In genomic region chr4:73257242-73257994, GRCh38 we compare ENCODE assay signal across 8 cellular contexts. TPM values are rescaled to one million over a fixed set of nuclear protein-coding genes. Genes with fewer than 3 reads are reported as not detected.
DNase-seq lines count a peak whose midpoint lies in the region; ATAC-seq, FAIRE-seq and TF ChIP-seq lines count a peak whose summit lies in the region.

No MANE protein-coding gene starts in this region.

- POLR2A ChIA-PET in GM10248 (lab: Yijun Ruan, JAX) = no interaction called here

- peak; percentile 65 for TF ChIP-seq CTCF in GM10248 (IDR thresholded peaks at IDR 0.05; ENCODE audit: control extremely low read depth, extremely low read depth, low read depth, missing control alignments)

- peak; percentile 53 for DNase-seq in GM10248 (ENCODE audit: extremely low spot score)
- DNase-seq in NCI-H345 treated with DMSO at 0.1 percent for 48 hours (lab: John Stamatoyannopoulos, UW; ENCODE audit: unreplicated experiment) = peak; percentile 22
- DNase-seq in activated CD4-positive, CD25-positive, alpha-beta regulatory T cell treated with anti-CD3 and anti-CD28 coated beads, Interleukin-2, amount 50 U/mL, for 72 hours = peak; percentile 46
- peak; percentile 82 to 85 for DNase-seq in left colon
- DNase-seq in stimulated activated CD4-positive, alpha-beta T cell treated with anti-CD3 and anti-CD28 coated beads, Interleukin-1b, Interleukin-23, amount 100 ng/mL, for 24 hours (ENCODE audit: low read depth in 4 of 4, low spot score in 1 of 4) = peak in 3 of 4 experiments; percentile 19 to 38 (median 30)
- DNase-seq in H54 (ENCODE audit: insufficient read length, low spot score) = no peak

- intact Hi-C loops in left colon (cut with DNase I, micrococcal nuclease) = loop anchor here in 1 of 2 donors (5.0 kb wide), 1 partner anchor 190 kb away; the partner anchor contains the start of gene COX18

- no peak for FAIRE-seq in H54 (lab: Jason Lieb, UNC)

- ATAC-seq in HG03159 (IDR thresholded peaks at IDR 0.05; ENCODE audit: unreplicated experiment) (peak; percentile 32), left colon (peak; percentile 52)

- peak overlapping the region; percentile 90 for H3K27ac ChIP-seq in cingulate gyrus (ENCODE audit: low read depth, low read length)

- TF ChIP-seq POLR2A in H54 (IDR thresholded peaks at IDR 0.05; ENCODE audit: low read depth, low read length) = no peak

- CTCF ChIA-PET in GM10248 (lab: Yijun Ruan, JAX) = interaction anchor here (0.5 to 3.8 kb wide), 38 partner anchors 9 to 1311 kb away, joined by 3 to 33 read pairs (median 4); partner anchors contain the start of gene COX18

RNA-seq across cellular contexts. Expression of gene ANKRD17, which starts 1.2 kb away (rescaled TPM):
- 10 to 100 TPM; 58.3 to 61.1 TPM for total RNA-seq in left colon
